Comparison of ENCODE assay signal across 31 cellular contexts in genomic region chr3:129569856-129570255, GRCh38. TPM values are rescaled to one million over a fixed set of nuclear protein-coding genes. Genes with fewer than 3 reads are reported as not detected.
"Had no signal": no experiment of that assay in that cellular context is flagged by ENCODE, and none has a peak within 500 bp of the region (broad histone marks: within the 10 kb centered on the region; RNA-seq: fewer than 3 reads in every experiment).

No MANE protein-coding gene starts in this region.

- H3K27me3 ChIP-seq: esophagus muscularis mucosa, thyroid gland had no signal

- FAIRE-seq: endothelial cell of umbilical vein, frontal cortex had no signal

- H3K4me1 Mint-ChIP-seq: activated CD4-positive, alpha-beta T cell treated with anti-CD3 and anti-CD28 coated beads, Interleukin-2, amount 10 ng/mL, durations not matched to agents 24 days and 14 days; activated naive CD4-positive, alpha-beta T cell treated with anti-CD3 and anti-CD28 coated beads, Interleukin-2, amount 10 ng/mL, durations not matched to agents 7 days and 5 days had no signal

- H3K4me3 ChIP-seq: esophagus muscularis mucosa, thyroid gland had no signal

- H3K9me3 ChIP-seq: esophagus muscularis mucosa, thyroid gland had no signal

- H3K27ac ChIP-seq: esophagus muscularis mucosa, thyroid gland, VCaP had no signal

- H3K27ac Mint-ChIP-seq: activated CD4-positive, alpha-beta T cell treated with anti-CD3 and anti-CD28 coated beads, Interleukin-2, amount 10 ng/mL, durations not matched to agents 24 days and 14 days; activated CD8-positive, alpha-beta memory T cell treated with anti-CD3 and anti-CD28 coated beads, Interleukin-2, amount 10 ng/mL, durations not matched to agents 7 days and 5 days; activated CD8-positive, alpha-beta T cell treated with anti-CD3 and anti-CD28 coated beads for 36 hours; activated naive CD4-positive, alpha-beta T cell treated with anti-CD3 and anti-CD28 coated beads, Interleukin-2, amount 10 ng/mL, durations not matched to agents 7 days and 5 days; memory B cell; T-helper 2 cell treated with Interferon-gamma antibody and Interleukin-4, amounts not matched to agents 5 μg/mL and 100 μg/mL, for 36 hours had no signal

- H3K9me3 Mint-ChIP-seq: activated CD4-positive, alpha-beta T cell treated with anti-CD3 and anti-CD28 coated beads, Interleukin-2, amount 10 ng/mL, durations not matched to agents 24 days and 14 days; activated CD8-positive, alpha-beta T cell treated with anti-CD3 and anti-CD28 coated beads for 36 hours; activated naive CD4-positive, alpha-beta T cell treated with anti-CD3 and anti-CD28 coated beads, Interleukin-2, amount 10 ng/mL, durations not matched to agents 7 days and 5 days; memory B cell; T-helper 2 cell treated with Interferon-gamma antibody and Interleukin-4, amounts not matched to agents 5 μg/mL and 100 μg/mL, for 36 hours had no signal

- H3K4me3 Mint-ChIP-seq: activated CD4-positive, alpha-beta T cell treated with anti-CD3 and anti-CD28 coated beads, Interleukin-2, amount 10 ng/mL, durations not matched to agents 24 days and 14 days; activated CD8-positive, alpha-beta memory T cell treated with anti-CD3 and anti-CD28 coated beads, Interleukin-2, amount 10 ng/mL, durations not matched to agents 7 days and 5 days; activated CD8-positive, alpha-beta T cell treated with anti-CD3 and anti-CD28 coated beads for 36 hours; activated naive CD4-positive, alpha-beta T cell treated with anti-CD3 and anti-CD28 coated beads, Interleukin-2, amount 10 ng/mL, durations not matched to agents 7 days and 5 days; memory B cell; T-helper 2 cell treated with Interferon-gamma antibody and Interleukin-4, amounts not matched to agents 5 μg/mL and 100 μg/mL, for 36 hours had no signal

- H3K4me1 ChIP-seq: thyroid gland had no signal

- H3K27me3 Mint-ChIP-seq: activated CD4-positive, alpha-beta T cell treated with anti-CD3 and anti-CD28 coated beads, Interleukin-2, amount 10 ng/mL, durations not matched to agents 24 days and 14 days; activated CD8-positive, alpha-beta memory T cell treated with anti-CD3 and anti-CD28 coated beads, Interleukin-2, amount 10 ng/mL, durations not matched to agents 7 days and 5 days; activated CD8-positive, alpha-beta T cell treated with anti-CD3 and anti-CD28 coated beads for 36 hours; memory B cell had no signal

- H3K36me3 Mint-ChIP-seq: activated CD8-positive, alpha-beta memory T cell treated with anti-CD3 and anti-CD28 coated beads, Interleukin-2, amount 10 ng/mL, durations not matched to agents 7 days and 5 days; activated naive CD4-positive, alpha-beta T cell treated with anti-CD3 and anti-CD28 coated beads, Interleukin-2, amount 10 ng/mL, durations not matched to agents 7 days and 5 days; memory B cell had no signal

- DNase-seq: activated CD4-positive, alpha-beta T cell treated with anti-CD3 and anti-CD28 coated beads, Interleukin-2, amount 10 ng/mL, durations not matched to agents 24 days and 14 days; activated CD8-positive, alpha-beta memory T cell treated with anti-CD3 and anti-CD28 coated beads, Interleukin-2, amount 10 ng/mL, durations not matched to agents 7 days and 5 days; activated CD8-positive, alpha-beta T cell treated with anti-CD3 and anti-CD28 coated beads for 36 hours; activated effector memory CD4-positive, alpha-beta T cell treated with anti-CD3 and anti-CD28 coated beads, Interleukin-2, amount 50 U/mL, for 16 hours; activated naive CD4-positive, alpha-beta T cell treated with anti-CD3 and anti-CD28 coated beads, Interleukin-2, amount 10 ng/mL, durations not matched to agents 7 days and 5 days; activated T-cell treated with anti-CD3 and anti-CD28 coated beads for 4 hours; amygdala; effector CD4-positive, alpha-beta T cell; glutamatergic neuron; hippocampal formation; islet precursor cell; left cardiac atrium; occipital lobe; posterior cingulate gyrus; stimulated activated CD4-positive, alpha-beta T cell treated with anti-CD3 and anti-CD28 coated beads, Interleukin-2, amount 100 ng/mL, for 48 hours; stimulated activated CD8-positive, alpha-beta memory T cell treated with anti-CD3 and anti-CD28 coated beads, Interleukin-4, amount 100 ng/mL, for 48 hours; stimulated activated naive CD4-positive, alpha-beta T cell treated with Interleukin-2 at 50 U/mL for 16 hours; substantia nigra; thyroid gland had no signal

- ATAC-seq: activated CD4-positive, CD25-positive, alpha-beta regulatory T cell treated with anti-CD3 and anti-CD28 coated beads, Interleukin-2, amount 50 U/mL, for 24 hours; activated CD8-positive, alpha-beta memory T cell treated with anti-CD3 and anti-CD28 coated beads, Interleukin-2, amount 10 ng/mL, durations not matched to agents 7 days and 5 days; activated CD8-positive, alpha-beta T cell treated with anti-CD3 and anti-CD28 coated beads for 36 hours; left cardiac atrium had no signal

RNA-seq across cellular contexts. Expression of gene H1-8, which starts 26.9 kb away (rescaled TPM):
- total RNA-seq: activated CD4-positive, alpha-beta T cell treated with anti-CD3 and anti-CD28 coated beads, Interleukin-2, amount 10 ng/mL, durations not matched to agents 24 days and 14 days; activated CD8-positive, alpha-beta memory T cell treated with anti-CD3 and anti-CD28 coated beads, Interleukin-2, amount 10 ng/mL, durations not matched to agents 7 days and 5 days; activated CD8-positive, alpha-beta T cell treated with anti-CD3 and anti-CD28 coated beads for 36 hours; chondrocyte; endothelial cell of umbilical vein; esophagus muscularis mucosa; frontal cortex; left cardiac atrium; lower leg skin; occipital lobe; renal cortical epithelial cell; thyroid gland; ureter had no signal
- polyA plus RNA-seq: endothelial cell of umbilical vein, neural cell had no signal

RNA-seq across cellular contexts. Expression of gene RHO, which starts 41.4 kb away (rescaled TPM):
- total RNA-seq: activated CD4-positive, alpha-beta T cell treated with anti-CD3 and anti-CD28 coated beads, Interleukin-2, amount 10 ng/mL, durations not matched to agents 24 days and 14 days; activated CD8-positive, alpha-beta memory T cell treated with anti-CD3 and anti-CD28 coated beads, Interleukin-2, amount 10 ng/mL, durations not matched to agents 7 days and 5 days; activated CD8-positive, alpha-beta T cell treated with anti-CD3 and anti-CD28 coated beads for 36 hours; chondrocyte; endothelial cell of umbilical vein; esophagus muscularis mucosa; frontal cortex; left cardiac atrium; lower leg skin; occipital lobe; renal cortical epithelial cell; thyroid gland; ureter had no signal
- polyA plus RNA-seq: endothelial cell of umbilical vein, neural cell had no signal
